Comparison of ENCODE assay signal across 8 cellular contexts in the genomic region with DNA sequence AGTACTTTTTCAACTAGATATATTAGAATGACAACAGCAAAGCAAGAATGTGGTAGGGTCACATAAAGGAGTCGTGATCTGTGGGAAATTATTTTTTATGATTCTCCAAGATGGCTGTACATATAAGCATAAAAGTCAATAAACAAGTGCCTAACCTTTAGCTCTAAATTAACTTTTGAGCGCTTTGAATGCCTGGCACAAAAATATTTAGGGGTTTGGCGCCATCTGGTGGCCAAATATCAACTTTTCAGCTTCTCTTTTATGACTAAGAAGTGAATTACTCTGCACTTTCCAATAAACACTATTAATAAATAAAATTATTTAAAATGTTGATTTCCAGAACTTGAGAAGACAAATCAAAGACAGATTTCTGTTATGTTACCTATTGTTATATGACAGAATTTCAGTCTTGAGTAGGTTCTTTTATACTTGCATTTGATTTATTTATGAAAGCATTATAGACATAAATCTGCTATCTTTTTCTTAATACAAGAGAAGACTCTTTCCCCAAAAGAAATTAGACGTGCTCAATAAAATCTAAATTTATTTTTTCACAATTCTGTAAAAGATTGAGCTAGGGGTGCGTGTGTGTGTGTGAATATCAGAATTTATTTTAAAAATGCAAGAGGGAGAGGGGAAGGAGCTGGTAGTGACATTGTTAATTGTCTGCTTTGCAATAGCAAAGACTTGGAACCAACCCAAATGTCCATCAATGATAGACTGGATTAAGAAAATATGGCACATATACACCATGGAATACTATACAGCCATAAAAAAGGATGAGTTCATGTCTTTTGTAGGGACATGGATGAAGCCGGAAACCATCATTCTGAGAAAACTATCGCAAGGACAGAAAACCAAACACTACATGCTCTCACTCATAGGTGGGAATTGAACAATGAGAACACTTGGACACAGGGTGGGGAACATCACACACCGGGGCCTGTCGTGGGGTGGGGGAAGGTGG. TPM values are rescaled to one million over a fixed set of nuclear protein-coding genes. Genes with fewer than 3 reads are reported as not detected.
DNase-seq lines count a peak whose midpoint lies in the region; ATAC-seq and TF ChIP-seq lines count a peak whose summit lies in the region.

No MANE protein-coding gene starts in this region.

- peaks cover 2% of the 10 kb centered on the region for H3K27me3 Mint-ChIP-seq in endothelial cell (ENCODE audit: unreplicated experiment)
- no peaks in the 10 kb centered on the region for H3K27me3 Mint-ChIP-seq in natural killer cell (ENCODE audit: low read depth in 2 of 2)

- H3K9me3 Mint-ChIP-seq in endothelial cell (ENCODE audit: unreplicated experiment): no peaks in the 10 kb centered on the region
- H3K9me3 Mint-ChIP-seq in natural killer cell: peaks cover 0 to 3% of the 10 kb centered on the region in 2 donors

- ATAC-seq in HG03135 (IDR thresholded peaks at IDR 0.05; ENCODE audit: unreplicated experiment) (peak; percentile 71), natural killer cell (peak; percentile 64 to 82 (median 68))

- no peak overlapping the region for H3K27ac Mint-ChIP-seq in endothelial cell (ENCODE audit: unreplicated experiment)
- H3K27ac Mint-ChIP-seq in natural killer cell: no peak overlapping the region

- H3K4me3 Mint-ChIP-seq in endothelial cell (ENCODE audit: unreplicated experiment): no peak overlapping the region
- peak overlapping the region; percentile 47 for H3K4me3 Mint-ChIP-seq in natural killer cell

- no peaks in the 10 kb centered on the region for H3K36me3 Mint-ChIP-seq in endothelial cell (ENCODE audit: low read depth, unreplicated experiment)
- H3K36me3 Mint-ChIP-seq in natural killer cell: no peaks in the 10 kb centered on the region

- DNase-seq in GM10266 (ENCODE audit: extremely low spot score) (peak; percentile 9), NOMO-1 treated with dmso at 0.1 percent for 144 hours (lab: John Stamatoyannopoulos, UW; ENCODE audit: unreplicated experiment) (peak; percentile 23), endothelial cell (ENCODE audit: low spot score) (peak; percentile 51), natural killer cell (peak; percentile 67), epidermal melanocyte (ENCODE audit: insufficient read length, low spot score) (no peak)
- DNase-seq in activated CD8-positive, alpha-beta memory T cell treated with anti-CD3 and anti-CD28 coated beads for 4 hours (ENCODE audit: low read depth in 2 of 2): peak; percentile 58 to 63
- peak; percentile 56 for DNase-seq in stimulated activated naive CD4-positive, alpha-beta T cell treated with Interleukin-2 at 50 U/mL for 16 hours (lab: John Stamatoyannopoulos, UW)

- intact Hi-C loops in natural killer cell (cut with micrococcal nuclease): loop anchor here (1.0 to 2.0 kb wide), 5 partner anchors 35 to 553 kb away; no protein-coding TSS in a partner anchor

- H3K4me1 Mint-ChIP-seq in endothelial cell (ENCODE audit: unreplicated experiment) (peaks cover 11% of the 10 kb centered on the region), natural killer cell (peaks cover 26 to 29% of the 10 kb centered on the region in 2 donors)

- TF ChIP-seq CTCF in GM10266 (IDR thresholded peaks at IDR 0.05; ENCODE audit: control insufficient read depth, insufficient read depth, low read depth, missing control alignments) (peak; percentile 49), endothelial cell (IDR thresholded peaks at IDR 0.05; ENCODE audit: unreplicated experiment) (peak; percentile 98), natural killer cell (IDR thresholded peaks at IDR 0.05) (peak; percentile 88)

RNA-seq across cellular contexts. Expression of a gene that starts 36.7 kb away (rescaled TPM):
- total RNA-seq in endothelial cell (ENCODE audit: unreplicated experiment): 40.6 TPM
- total RNA-seq in natural killer cell: 100 to 1,000 TPM; 117 to 375 (median 133) TPM
